9 cellular contexts compared by ENCODE assay signal in the genomic region with DNA sequence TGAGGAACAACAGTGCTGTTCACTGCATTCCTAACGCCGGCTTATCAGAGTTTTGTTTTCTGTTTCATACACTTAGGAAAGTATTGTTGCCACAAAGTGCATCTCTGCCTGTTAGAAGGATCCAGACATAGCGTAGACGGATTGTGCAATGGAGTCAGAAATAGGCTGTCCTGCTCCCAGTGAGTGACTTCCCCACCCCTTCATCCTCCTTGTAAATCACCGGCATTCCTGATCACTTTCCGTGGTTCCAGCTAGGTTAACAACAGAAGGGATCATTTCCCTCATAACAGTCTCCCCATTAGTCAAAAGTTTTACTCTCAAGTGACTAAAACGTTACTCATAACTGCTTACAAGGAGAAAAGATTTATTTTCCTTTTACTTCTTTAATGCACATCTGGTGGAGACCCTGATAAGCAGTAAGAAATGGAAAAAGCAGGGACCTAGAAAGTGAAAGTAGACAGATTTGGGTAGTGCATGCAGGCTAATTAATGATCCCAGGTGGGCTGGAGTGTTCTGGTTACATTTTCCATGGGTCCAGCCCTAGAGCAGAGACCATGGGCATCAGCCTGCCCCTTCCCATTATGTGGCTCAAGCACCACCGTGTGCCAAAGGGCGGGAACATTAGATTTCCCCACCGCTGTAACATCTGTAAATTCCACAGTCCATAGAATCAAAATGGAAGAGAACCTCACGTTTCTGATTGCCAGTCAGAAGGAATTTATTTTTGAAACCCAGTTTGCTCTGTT.
DNase-seq lines count a peak whose midpoint lies in the region; ATAC-seq and TF ChIP-seq lines count a peak whose summit lies in the region.
"Had no signal": no experiment of that assay in that cellular context is flagged by ENCODE, and none has a peak within 500 bp of the region (broad histone marks: within the 10 kb centered on the region; RNA-seq: fewer than 3 reads in every experiment).

No MANE protein-coding gene starts in this region.

- H4K20me1 ChIP-seq in GM23248 (ENCODE audit: insufficient read depth), result no peaks in the 10 kb centered on the region

- in situ Hi-C loops in GM23248 (cut with MboI), result no loop called here
- in situ Hi-C loops in astrocyte of the spinal cord (cut with HindIII; ENCODE audit: low sequenced_read_pairs), result no loop called here

- H3K79me2 ChIP-seq in GM23248 (ENCODE audit: insufficient read depth), result peaks cover 43% of the 10 kb centered on the region

- H3K27ac ChIP-seq in GM23248, result peak overlapping the region; percentile 13
- peak overlapping the region in 1 of 2 donors; percentile 9 for H3K27ac ChIP-seq in thoracic aorta
- H3K27ac ChIP-seq: spleen had no signal

- no peaks in the 10 kb centered on the region for H3K27me3 ChIP-seq in GM23248 (replicated peaks; ENCODE audit: insufficient read depth)
- H3K27me3 ChIP-seq in thoracic aorta (replicated peaks; ENCODE audit: insufficient read depth), result no peaks in the 10 kb centered on the region
- H3K27me3 ChIP-seq: spleen had no signal

- H3K4me1 ChIP-seq in GM23248 (ENCODE audit: insufficient read depth) (peaks cover 36% of the 10 kb centered on the region), thoracic aorta (ENCODE audit: control insufficient read depth in 1 of 2, low read depth in 2 of 2) (peaks cover 35 to 65% of the 10 kb centered on the region in 2 donors)

- no peak for ATAC-seq in thoracic aorta (ENCODE audit: insufficient number of reproducible peaks, low FRiP score, low read depth)

- peak overlapping the region; percentile 12 for H2AFZ ChIP-seq in GM23248

- DNase-seq in GM23248 (peak; percentile 72), astrocyte of the spinal cord (ENCODE audit: low read depth, low spot score) (peak; percentile 66), islet precursor cell (peak; percentile 62), thoracic aorta (ENCODE audit: low spot score) (no peak), NCI-H1417 (lab: John Stamatoyannopoulos, UW) (no peak), NCI-H526 (lab: John Stamatoyannopoulos, UW) (no peak), 8988T (no peak), C1 segment of cervical spinal cord (lab: John Stamatoyannopoulos, UW) (no peak)
- DNase-seq: spleen had no signal

- H3K9me3 ChIP-seq in GM23248 (ENCODE audit: low read depth) (no peaks in the 10 kb centered on the region), thoracic aorta (no peaks in the 10 kb centered on the region)
- H3K9me3 ChIP-seq: spleen had no signal

- H3K36me3 ChIP-seq in GM23248 (ENCODE audit: low read depth) (no peaks in the 10 kb centered on the region), thoracic aorta (no peaks in the 10 kb centered on the region)

- 1 to 7% methylated on average over 11 of the region's 11 CpGs for WGBS in GM23248 (ENCODE audit: low coverage in 1 of 2, low lambda C conversion rate in 2 of 2, missing lambda C conversion rate in 2 of 2), 2 experiments

- peaks cover 36% of the 10 kb centered on the region for H3F3A ChIP-seq in GM23248 (ENCODE audit: insufficient read depth)

- H3K9ac ChIP-seq in GM23248, result peak overlapping the region; percentile 20

- no peaks in the 10 kb centered on the region for H3K9me2 ChIP-seq in GM23248 (ENCODE audit: insufficient read depth)

- H3K4me3 ChIP-seq in GM23248 (peak overlapping the region; percentile 62), astrocyte of the spinal cord (ENCODE audit: low read depth, low read length) (peak overlapping the region; percentile 48), thoracic aorta (peak overlapping the region; percentile 51)
- H3K4me3 ChIP-seq: spleen had no signal

- TF ChIP-seq CTCF in astrocyte of the spinal cord (IDR thresholded peaks at IDR 0.05; ENCODE audit: low read depth, low read length), result no peak
- TF ChIP-seq CTCF in thoracic aorta (IDR thresholded peaks at IDR 0.05), result no peak

- H3K4me2 ChIP-seq in GM23248 (ENCODE audit: unreplicated experiment), result peak overlapping the region; percentile 81

Comparison
In these comparisons a context has a peak if more than half of its experiments do, and no peak if none do; other contexts are left out.
1. DNase-seq: peak in GM23248 (single experiment), astrocyte of the spinal cord (single experiment) and islet precursor cell (single experiment); none in thoracic aorta (single experiment), NCI-H1417 (0 of 3), NCI-H526 (0 of 2), 8988T (single experiment) and C1 segment of cervical spinal cord (0 of 14).
2. Peak in every context shown above with its lines, with median percentiles within 50 percentile points of each other: H3K4me3 ChIP-seq.